8 cellular contexts compared by ENCODE assay signal in the genomic region with DNA sequence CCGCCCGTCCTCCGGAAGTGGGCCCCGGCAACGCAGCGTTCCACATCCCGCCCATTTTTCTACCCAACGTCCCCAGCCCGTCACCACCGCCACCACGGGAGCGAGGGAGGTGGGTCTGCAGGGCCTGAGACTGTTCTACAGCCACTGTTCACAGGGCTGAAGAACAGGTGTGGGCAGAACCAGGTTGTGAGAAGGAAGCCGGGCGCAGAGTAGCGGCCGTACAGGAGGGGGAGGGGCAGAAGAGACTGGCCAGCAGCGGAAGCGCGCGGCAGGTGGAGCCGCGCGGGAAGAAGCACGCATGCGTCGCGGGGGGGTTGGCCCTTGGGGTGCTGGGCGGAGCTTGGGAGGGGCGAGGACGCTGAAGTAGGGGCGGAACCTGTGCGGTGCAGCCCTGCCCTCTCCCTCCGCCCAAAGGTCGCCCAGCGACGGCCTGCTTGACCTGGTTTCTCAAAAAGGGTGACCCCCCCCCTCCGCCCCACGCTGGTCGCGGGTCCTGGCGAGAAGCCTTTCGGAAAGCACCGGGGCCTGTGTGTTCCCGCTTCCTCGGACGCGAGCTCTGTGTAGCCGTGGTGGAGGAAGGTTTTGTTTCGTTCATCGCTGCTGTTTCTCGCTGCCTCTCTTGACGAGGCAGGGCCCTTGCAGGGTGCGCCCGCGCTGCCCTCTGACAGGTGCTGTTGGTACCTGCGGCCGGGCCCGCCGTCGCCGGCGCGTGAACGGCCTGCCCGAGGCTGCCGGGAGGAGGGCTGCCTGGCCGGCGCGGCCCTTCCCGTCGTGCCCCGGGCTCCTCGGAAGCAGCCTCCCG. TPM values are rescaled to one million over a fixed set of nuclear protein-coding genes. Genes with fewer than 3 reads are reported as not detected.
A peak's percentile ranks its signal among the peaks of the same experiment; 100 is the strongest.
DNase-seq lines count a peak whose midpoint lies in the region; ATAC-seq, FAIRE-seq and TF ChIP-seq lines count a peak whose summit lies in the region.

No MANE protein-coding gene starts in this region.

- no peaks in the 10 kb centered on the region for H3K9me3 ChIP-seq in neural cell (ENCODE audit: low read length)

- no peak for FAIRE-seq in H54 (lab: Jason Lieb, UNC)

- peak; percentile 94 for DNase-seq in ELR (ENCODE audit: low read depth)
- DNase-seq in H54 (ENCODE audit: insufficient read length, low spot score), result peak; percentile 79
- DNase-seq in LNCaP clone FGC (ENCODE audit: low read depth), result peak; percentile 82
- DNase-seq in RWPE1 (ENCODE audit: low spot score), result peak; percentile 98
- peak; percentile 98 for DNase-seq in activated effector memory CD4-positive, alpha-beta T cell treated with anti-CD3 and anti-CD28 coated beads, Interleukin-2, amount 50 U/mL, for 16 hours
- peak; percentile 91 for DNase-seq in fibroblast of the aortic adventitia (ENCODE audit: low read depth)
- DNase-seq in stimulated activated naive CD8-positive, alpha-beta T cell treated with anti-CD3 and anti-CD28 coated beads, Interleukin-15, amount 100 ng/mL, for 72 hours, result peak; percentile 95 to 96

- H2AFZ ChIP-seq in neural cell (ENCODE audit: low read depth, low read length), result peak overlapping the region; percentile 96

- peak; percentile 28 for TF ChIP-seq RAD21 in neural cell (conservative IDR thresholded peaks at IDR 0.05)

- CTCF ChIA-PET in RWPE1 (lab: Yijun Ruan, JAX), result no interaction called here

- peak overlapping the region; percentile 99 for H3K9ac ChIP-seq in neural cell (ENCODE audit: low read length)

- peak; percentile 54 for TF ChIP-seq POLR2A in H54 (IDR thresholded peaks at IDR 0.05; ENCODE audit: low read depth, low read length)

- peaks cover 73% of the 10 kb centered on the region for H3K4me1 Mint-ChIP-seq in stimulated activated naive CD8-positive, alpha-beta T cell treated with anti-CD3 and anti-CD28 coated beads, Interleukin-15, amount 100 ng/mL, for 72 hours

- no peaks in the 10 kb centered on the region for H3F3A ChIP-seq in neural cell (ENCODE audit: insufficient read depth, low read length, poor library complexity, severe bottlenecking)

- H3K27me3 ChIP-seq in neural cell (ENCODE audit: insufficient read depth, low read depth, low read length), result no peaks in the 10 kb centered on the region

- H3K4me2 ChIP-seq in neural cell (ENCODE audit: low read length), result peak overlapping the region; percentile 89

- peak overlapping the region; percentile 100 for H3K27ac Mint-ChIP-seq in stimulated activated naive CD8-positive, alpha-beta T cell treated with anti-CD3 and anti-CD28 coated beads, Interleukin-15, amount 100 ng/mL, for 72 hours

- no peaks in the 10 kb centered on the region for H4K20me1 ChIP-seq in neural cell (ENCODE audit: insufficient read depth)

- no peaks in the 10 kb centered on the region for H3K27me3 Mint-ChIP-seq in stimulated activated naive CD8-positive, alpha-beta T cell treated with anti-CD3 and anti-CD28 coated beads, Interleukin-15, amount 100 ng/mL, for 72 hours

- peak overlapping the region; percentile 71 for H3K4me3 ChIP-seq in LNCaP clone FGC (ENCODE audit: low read depth, low read length)
- H3K4me3 ChIP-seq in fibroblast of the aortic adventitia (ENCODE audit: low read depth, low read length), result peak overlapping the region; percentile 85
- H3K4me3 ChIP-seq in neural cell (ENCODE audit: low read length), result peak overlapping the region; percentile 93

- peaks cover 22% of the 10 kb centered on the region for H3K79me2 ChIP-seq in neural cell (replicated peaks; ENCODE audit: insufficient read depth, low read length)

- H3K4me3 Mint-ChIP-seq in stimulated activated naive CD8-positive, alpha-beta T cell treated with anti-CD3 and anti-CD28 coated beads, Interleukin-15, amount 100 ng/mL, for 72 hours, result peak overlapping the region; percentile 70 to 91

- ATAC-seq in stimulated activated naive CD8-positive, alpha-beta T cell treated with anti-CD3 and anti-CD28 coated beads, Interleukin-15, amount 100 ng/mL, for 72 hours, result peak; percentile 81

- POLR2A ChIA-PET in RWPE1 (lab: Yijun Ruan, JAX; ENCODE audit: low non-redundant PET), result interaction anchor here (0.5 to 0.7 kb wide), 2 partner anchors 16 to 517 kb away, joined by 3 read pairs; no protein-coding TSS in a partner anchor

- no peaks in the 10 kb centered on the region for H3K36me3 ChIP-seq in neural cell (ENCODE audit: insufficient read depth, low read length)

- H3K27ac ChIP-seq in RWPE1, result peak overlapping the region; percentile 97
- peak overlapping the region; percentile 99 for H3K27ac ChIP-seq in neural cell (ENCODE audit: low read length)

- no peaks in the 10 kb centered on the region for H3K9me2 ChIP-seq in neural cell (ENCODE audit: insufficient read depth, low read length)

- TF ChIP-seq EP300 in neural cell (conservative IDR thresholded peaks at IDR 0.05; ENCODE audit: poor library complexity, severe bottlenecking), result peak; percentile 81

- no peak for TF ChIP-seq CTCF in LNCaP clone FGC (IDR thresholded peaks at IDR 0.05; ENCODE audit: control insufficient read depth, extremely low read depth, insufficient read depth)
- TF ChIP-seq CTCF in RWPE1 (conservative IDR thresholded peaks at IDR 0.05; ENCODE audit: low read depth), result no peak
- no peak for TF ChIP-seq CTCF in fibroblast of the aortic adventitia (IDR thresholded peaks at IDR 0.05; ENCODE audit: insufficient read depth, low read length)
- no peak for TF ChIP-seq CTCF in neural cell (IDR thresholded peaks at IDR 0.05; ENCODE audit: poor library complexity, severe bottlenecking)

- H3K9me3 Mint-ChIP-seq in stimulated activated naive CD8-positive, alpha-beta T cell treated with anti-CD3 and anti-CD28 coated beads, Interleukin-15, amount 100 ng/mL, for 72 hours, result no peaks in the 10 kb centered on the region

TF ChIP-seq in neural cell, 6 proteins besides CTCF, POLR2A, EP300 and RAD21:
- TF ChIP-seq POLR2AphosphoS5 (IDR thresholded peaks at IDR 0.05), result peak; percentile 92
- TF ChIP-seq, protein P1, sequence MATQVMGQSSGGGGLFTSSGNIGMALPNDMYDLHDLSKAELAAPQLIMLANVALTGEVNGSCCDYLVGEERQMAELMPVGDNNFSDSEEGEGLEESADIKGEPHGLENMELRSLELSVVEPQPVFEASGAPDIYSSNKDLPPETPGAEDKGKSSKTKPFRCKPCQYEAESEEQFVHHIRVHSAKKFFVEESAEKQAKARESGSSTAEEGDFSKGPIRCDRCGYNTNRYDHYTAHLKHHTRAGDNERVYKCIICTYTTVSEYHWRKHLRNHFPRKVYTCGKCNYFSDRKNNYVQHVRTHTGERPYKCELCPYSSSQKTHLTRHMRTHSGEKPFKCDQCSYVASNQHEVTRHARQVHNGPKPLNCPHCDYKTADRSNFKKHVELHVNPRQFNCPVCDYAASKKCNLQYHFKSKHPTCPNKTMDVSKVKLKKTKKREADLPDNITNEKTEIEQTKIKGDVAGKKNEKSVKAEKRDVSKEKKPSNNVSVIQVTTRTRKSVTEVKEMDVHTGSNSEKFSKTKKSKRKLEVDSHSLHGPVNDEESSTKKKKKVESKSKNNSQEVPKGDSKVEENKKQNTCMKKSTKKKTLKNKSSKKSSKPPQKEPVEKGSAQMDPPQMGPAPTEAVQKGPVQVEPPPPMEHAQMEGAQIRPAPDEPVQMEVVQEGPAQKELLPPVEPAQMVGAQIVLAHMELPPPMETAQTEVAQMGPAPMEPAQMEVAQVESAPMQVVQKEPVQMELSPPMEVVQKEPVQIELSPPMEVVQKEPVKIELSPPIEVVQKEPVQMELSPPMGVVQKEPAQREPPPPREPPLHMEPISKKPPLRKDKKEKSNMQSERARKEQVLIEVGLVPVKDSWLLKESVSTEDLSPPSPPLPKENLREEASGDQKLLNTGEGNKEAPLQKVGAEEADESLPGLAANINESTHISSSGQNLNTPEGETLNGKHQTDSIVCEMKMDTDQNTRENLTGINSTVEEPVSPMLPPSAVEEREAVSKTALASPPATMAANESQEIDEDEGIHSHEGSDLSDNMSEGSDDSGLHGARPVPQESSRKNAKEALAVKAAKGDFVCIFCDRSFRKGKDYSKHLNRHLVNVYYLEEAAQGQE (IDR thresholded peaks at IDR 0.05; ENCODE audit: borderline replicate concordance), result peak; percentile 76
- peak; percentile 84 for TF ChIP-seq MXI1 (conservative IDR thresholded peaks at IDR 0.05; ENCODE audit: poor library complexity, severe bottlenecking)
- TF ChIP-seq TAF1 (IDR thresholded peaks at IDR 0.05; ENCODE audit: low read depth), result peak; percentile 58
- TF ChIP-seq EZH2 (IDR thresholded peaks at IDR 0.05; ENCODE audit: borderline replicate concordance, insufficient read depth, low read length, poor library complexity, severe bottlenecking), result no peak
- no peak for TF ChIP-seq SMC3 (conservative IDR thresholded peaks at IDR 0.05; ENCODE audit: poor library complexity)

RNA-seq across cellular contexts. Expression of a gene that starts 7.8 kb away (rescaled TPM):
- total RNA-seq in fibroblast of the aortic adventitia (ENCODE audit: low replicate concordance), result 79.4 and 81.1 TPM in 2 replicates
- 31.8 and 42.6 TPM in 2 replicates for polyA plus RNA-seq in neural cell
- 43.2 and 48.9 TPM in 2 replicates for polyA minus RNA-seq in neural cell

RNA-seq across cellular contexts. Expression of a gene that starts 50.7 kb away (rescaled TPM):
- 14.7 and 19.4 TPM in 2 replicates for total RNA-seq in fibroblast of the aortic adventitia (ENCODE audit: low replicate concordance)
- polyA plus RNA-seq in neural cell, result 51.1 and 69.1 TPM in 2 replicates
- 75.7 and 95.0 TPM in 2 replicates for polyA minus RNA-seq in neural cell

Comparison
In these comparisons a context has a peak if more than half of its experiments do, and no peak if none do; other contexts are left out.
1. Peak in every context shown above with its lines: DNase-seq, ATAC-seq, H3K4me3 ChIP-seq and H3K27ac ChIP-seq.